ENCODE assay signal across 1 cellular context in genomic region chr12:49359671-49360070, GRCh38.
TF ChIP-seq lines count a peak whose summit lies in the region.

No MANE protein-coding gene starts in this region.

TF ChIP-seq in HepG2, 621 proteins besides CTCF, POLR2A, EP300 and RAD21:
- TF ChIP-seq TAF15 (IDR thresholded peaks at IDR 0.05; ENCODE audit: low read depth, low read length, poor library complexity, severe bottlenecking): no peak
- TF ChIP-seq ETV5 (CRISPR knock-in tag; IDR thresholded peaks at IDR 0.05; ENCODE audit: borderline replicate concordance): no peak
- TF ChIP-seq ZNF652 (CRISPR knock-in tag; IDR thresholded peaks at IDR 0.05; ENCODE audit: borderline replicate concordance, low read depth): peak; percentile 85
- no peak for TF ChIP-seq ZNF12 (CRISPR knock-in tag; IDR thresholded peaks at IDR 0.05)
